9 cellular contexts compared by ENCODE assay signal in genomic region chrX:65697915-65698796, GRCh38. TPM values are rescaled to one million over a fixed set of nuclear protein-coding genes. Genes with fewer than 3 reads are reported as not detected.
A peak's percentile ranks its signal among the peaks of the same experiment; 100 is the strongest.
DNase-seq lines count a peak whose midpoint lies in the region; ATAC-seq, FAIRE-seq and TF ChIP-seq lines count a peak whose summit lies in the region.
"Had no signal": no experiment of that assay in that cellular context is flagged by ENCODE, and none has a peak within 500 bp of the region (broad histone marks: within the 10 kb centered on the region; RNA-seq: fewer than 3 reads in every experiment).

No MANE protein-coding gene starts in this region.

- H3K27me3 ChIP-seq in SJSA1 (replicated peaks), result no peaks in the 10 kb centered on the region
- H3K27me3 ChIP-seq in keratinocyte (ENCODE audit: control insufficient read depth, extremely low read depth, insufficient read depth, low read length), result no peaks in the 10 kb centered on the region
- H3K27me3 ChIP-seq: cardiac muscle cell had no signal

- H3K9me3 ChIP-seq in SJSA1 (replicated peaks), result no peaks in the 10 kb centered on the region
- no peaks in the 10 kb centered on the region for H3K9me3 ChIP-seq in keratinocyte (ENCODE audit: control insufficient read depth, low read depth, low read length)

- H3K36me3 ChIP-seq in SJSA1 (peaks cover 16% of the 10 kb centered on the region), keratinocyte (ENCODE audit: control insufficient read depth in 2 of 2, extremely low read depth in 1 of 2, insufficient read depth in 2 of 2, low read length in 2 of 2) (no peaks in the 10 kb centered on the region)
- H3K36me3 ChIP-seq: cardiac muscle cell had no signal

- peaks cover 27% of the 10 kb centered on the region for H3K4me1 ChIP-seq in SJSA1 (replicated peaks)
- H3K4me1 ChIP-seq in keratinocyte (ENCODE audit: control insufficient read depth, extremely low read depth, insufficient read depth, low read length), result peaks cover 30% of the 10 kb centered on the region

- H3K27ac ChIP-seq in SJSA1 (0 out of 2 replicates have a peak overlapping the region, but pooled peaks have one; percentile 29), keratinocyte (ENCODE audit: control insufficient read depth, insufficient read depth, low read length) (peak overlapping the region; percentile 24)
- H3K27ac ChIP-seq: cardiac muscle cell had no signal

- DNase-seq in SJSA1 (ENCODE audit: low read depth in 1 of 2, low spot score in 2 of 2) (no peak), keratinocyte (ENCODE audit: low read depth, low spot score) (no peak), DMS114 treated with DMSO at 0.1 percent for 48 hours (lab: John Stamatoyannopoulos, UW; ENCODE audit: unreplicated experiment) (no peak), NCI-H748 (lab: John Stamatoyannopoulos, UW; ENCODE audit: unreplicated experiment) (no peak)
- peak; percentile 69 for DNase-seq in activated gamma-delta T cell treated with anti-CD3 and anti-CD28 coated beads, Interleukin-2, amount 50 U/mL, for 16 hours (ENCODE audit: low read depth)
- DNase-seq in stimulated activated CD8-positive, alpha-beta memory T cell treated with anti-CD3 and anti-CD28 coated beads, Interleukin-12 subunit alpha, Interleukin-12 subunit beta, amount 100 ng/mL, for 1 hour (ENCODE audit: low read depth), result peak; percentile 44

- no peak overlapping the region for H3K4me3 ChIP-seq in SJSA1
- no peak overlapping the region for H3K4me3 ChIP-seq in keratinocyte (ENCODE audit: control insufficient read depth in 2 of 3, extremely low read depth in 1 of 3, insufficient read depth in 2 of 3, low read depth in 1 of 3, low read length in 3 of 3)
- H3K4me3 ChIP-seq: cardiac muscle cell had no signal

- H3K79me2 ChIP-seq in keratinocyte (ENCODE audit: control insufficient read depth, insufficient read depth, low read length), result peaks cover 88% of the 10 kb centered on the region

- no peaks in the 10 kb centered on the region for H3K9me1 ChIP-seq in keratinocyte (ENCODE audit: control insufficient read depth, extremely low read depth, insufficient read depth, low read length)

- no peak overlapping the region for H3K9ac ChIP-seq in keratinocyte (ENCODE audit: control insufficient read depth, extremely low read depth, insufficient read depth, low read length)

- H4K20me1 ChIP-seq in keratinocyte (ENCODE audit: control insufficient read depth, extremely low read depth, insufficient read depth, low read length), result no peaks in the 10 kb centered on the region

- FAIRE-seq in keratinocyte (lab: Jason Lieb, UNC), result no peak

- H2AFZ ChIP-seq in keratinocyte (ENCODE audit: control insufficient read depth, low read length), result no peak overlapping the region

- H3K4me2 ChIP-seq in keratinocyte (ENCODE audit: control insufficient read depth, extremely low read depth, insufficient read depth, low read depth, low read length), result no peak overlapping the region

- TF ChIP-seq CTCF in keratinocyte (optimal IDR thresholded peaks at IDR 0.05 in 1 of 3, IDR thresholded peaks at IDR 0.05 in 1 of 3, conservative IDR thresholded peaks at IDR 0.05 in 1 of 3; ENCODE audit: extremely low read depth in 1 of 3, insufficient read depth in 2 of 3, low read length in 3 of 3), result no peak

- peak; percentile 47 for ATAC-seq in GM18861 (IDR thresholded peaks at IDR 0.05; ENCODE audit: unreplicated experiment)
- peak; percentile 68 for ATAC-seq in HG03066 (IDR thresholded peaks at IDR 0.05; ENCODE audit: low read depth, unreplicated experiment)

- dilution Hi-C loops in keratinocyte (cut with MboI; ENCODE audit: extremely low pct_ligation_motif_present, low sequenced_read_pairs), result no loop called here

RNA-seq across cellular contexts. Expression of gene MSN, which starts 30.7 kb away (rescaled TPM):
- total RNA-seq in SJSA1 (2014; rRNA removed; shearing (Covaris generic)), result 296 and 381 TPM in 2 replicates
- polyA plus RNA-seq in keratinocyte, result 392 to 551 TPM (median 421 TPM) in 3 replicates
- polyA plus RNA-seq in keratinocyte (2011; ENCODE audit: low read depth), result 105 TPM
- 439 and 498 TPM in 2 replicates for polyA plus RNA-seq in keratinocyte (2011; cell fraction: cytosol; rRNA removed)
- polyA plus RNA-seq in keratinocyte (2011; cell fraction: nucleus; rRNA removed), result 606 and 623 TPM in 2 replicates
- 110 and 441 TPM in 2 replicates for polyA plus RNA-seq in keratinocyte (2012; ENCODE audit: low replicate concordance)
- 493 to 669 TPM (median 578 TPM) in 3 replicates for polyA minus RNA-seq in keratinocyte
- polyA minus RNA-seq in keratinocyte (2011; cell fraction: cytosol; rRNA and poly(A)+ RNA removed), result 319 TPM
- polyA minus RNA-seq in keratinocyte (2011; cell fraction: nucleus; rRNA and poly(A)+ RNA removed), result 213 and 374 TPM in 2 replicates

Comparison
In these comparisons a context has a peak if more than half of its experiments do, and no peak if none do; other contexts are left out.
1. DNase-seq: peak in activated gamma-delta T cell treated with anti-CD3 and anti-CD28 coated beads, Interleukin-2, amount 50 U/mL, for 16 hours (single experiment) and stimulated activated CD8-positive, alpha-beta memory T cell treated with anti-CD3 and anti-CD28 coated beads, Interleukin-12 subunit alpha, Interleukin-12 subunit beta, amount 100 ng/mL, for 1 hour (single experiment); none in SJSA1 (0 of 2), keratinocyte (single experiment), DMS114 treated with DMSO at 0.1 percent for 48 hours (single experiment) and NCI-H748 (single experiment).